Comparison of ENCODE assay signal across 16 cellular contexts in genomic region chr11:16968196-16968595, GRCh38.
"Had no signal": no experiment of that assay in that cellular context is flagged by ENCODE, and none has a peak within 500 bp of the region (broad histone marks: within the 10 kb centered on the region; RNA-seq: fewer than 3 reads in every experiment).

No MANE protein-coding gene starts in this region.

- DNase-seq: activated CD4-positive, alpha-beta T cell treated with anti-CD3 and anti-CD28 coated beads for 48 hours; activated CD8-positive, alpha-beta memory T cell treated with anti-CD3 and anti-CD28 coated beads, Interleukin-2, amount 50 U/mL, for 4 hours; activated CD8-positive, alpha-beta T cell treated with anti-CD3 and anti-CD28 coated beads, Interleukin-2, amount 10 ng/mL, durations not matched to agents 7 days and 5 days; activated gamma-delta T cell treated with Interleukin-2 at 50 U/mL for 16 hours; activated T-cell treated with anti-CD3 and anti-CD28 coated beads, Interleukin-2, amount 50 U/mL, for 72 hours; effector memory CD8-positive, alpha-beta T cell; foreskin melanocyte; immature natural killer cell; left cardiac atrium; midbrain; ovary; stimulated activated naive B cell treated with anti-CD40 and anti-IgM and Interleukin-4, amounts not matched to agents 10 μg/mL and 1 μg/mL and 100 μg/mL, for 72 hours; T-helper 2 cell had no signal

- H3K9me3 ChIP-seq: ovary had no signal

- ATAC-seq: activated CD8-positive, alpha-beta T cell treated with anti-CD3 and anti-CD28 coated beads, Interleukin-2, amount 10 ng/mL, durations not matched to agents 7 days and 5 days; activated T-cell treated with anti-CD3 and anti-CD28 coated beads, Interleukin-2, amount 50 U/mL, for 72 hours; effector memory CD8-positive, alpha-beta T cell; WTC11 had no signal

- H3K27ac ChIP-seq: neural progenitor cell, ovary had no signal

- H3K36me3 ChIP-seq: neural progenitor cell, ovary had no signal

- H3K27me3 ChIP-seq: neural progenitor cell, ovary had no signal

- H3K4me3 ChIP-seq: lung, neural progenitor cell, ovary had no signal
